Comparison of ENCODE assay signal across 11 cellular contexts in genomic region chrX:101429934-101430333, GRCh38. TPM values are rescaled to one million over a fixed set of nuclear protein-coding genes. Genes with fewer than 3 reads are reported as not detected.
A peak's percentile ranks its signal among the peaks of the same experiment; 100 is the strongest.
DNase-seq lines count a peak whose midpoint lies in the region; ATAC-seq and TF ChIP-seq lines count a peak whose summit lies in the region.
"Had no signal": no experiment of that assay in that cellular context is flagged by ENCODE, and none has a peak within 500 bp of the region (broad histone marks: within the 10 kb centered on the region; RNA-seq: fewer than 3 reads in every experiment).

No MANE protein-coding gene starts in this region.

- TF ChIP-seq CTCF in coronary artery (IDR thresholded peaks at IDR 0.05): no peak
- TF ChIP-seq CTCF in glutamatergic neuron (IDR thresholded peaks at IDR 0.05; ENCODE audit: partially characterized antibody, unreplicated experiment): no peak

- H3K27ac ChIP-seq in coronary artery: no peak overlapping the region
- H3K27ac ChIP-seq: KMS-11 had no signal

- peak overlapping the region in 1 of 2 donors; percentile 72 for H3K27ac Mint-ChIP-seq in activated naive CD4-positive, alpha-beta T cell treated with anti-CD3 and anti-CD28 coated beads, Interleukin-2, amount 50 U/mL, for 72 hours
- H3K27ac Mint-ChIP-seq in activated naive CD8-positive, alpha-beta T cell treated with anti-CD3 and anti-CD28 coated beads for 36 hours: peak overlapping the region; percentile 23
- H3K27ac Mint-ChIP-seq in glutamatergic neuron (ENCODE audit: unreplicated experiment): no peak overlapping the region

- no peaks in the 10 kb centered on the region for H3K27me3 Mint-ChIP-seq in activated naive CD8-positive, alpha-beta T cell treated with anti-CD3 and anti-CD28 coated beads for 36 hours
- H3K27me3 Mint-ChIP-seq in glutamatergic neuron (ENCODE audit: unreplicated experiment): no peaks in the 10 kb centered on the region

- no peak for DNase-seq in activated naive CD4-positive, alpha-beta T cell treated with anti-CD3 and anti-CD28 coated beads, Interleukin-2, amount 50 U/mL, for 72 hours (ENCODE audit: low spot score in 2 of 2)
- no peak for DNase-seq in activated naive CD4-positive, alpha-beta T cell (lab: John Stamatoyannopoulos, UW)
- DNase-seq in activated naive CD8-positive, alpha-beta T cell treated with anti-CD3 and anti-CD28 coated beads for 36 hours: no peak
- DNase-seq in coronary artery (ENCODE audit: low spot score) (no peak), glutamatergic neuron (no peak), NCI-H2107 treated with DMSO at 0.1 percent for 48 hours (lab: John Stamatoyannopoulos, UW; ENCODE audit: unreplicated experiment) (no peak)
- DNase-seq: activated effector memory CD4-positive, alpha-beta T cell treated with Interleukin-2 at 50 U/mL for 16 hours had no signal

- peaks cover 11 to 24% of the 10 kb centered on the region in 2 donors for H3K36me3 Mint-ChIP-seq in activated naive CD4-positive, alpha-beta T cell treated with anti-CD3 and anti-CD28 coated beads, Interleukin-2, amount 50 U/mL, for 72 hours
- H3K36me3 Mint-ChIP-seq in activated naive CD8-positive, alpha-beta T cell treated with anti-CD3 and anti-CD28 coated beads for 36 hours: peaks cover 40% of the 10 kb centered on the region
- no peaks in the 10 kb centered on the region for H3K36me3 Mint-ChIP-seq in glutamatergic neuron (ENCODE audit: unreplicated experiment)

- H3K4me3 Mint-ChIP-seq in activated naive CD8-positive, alpha-beta T cell treated with anti-CD3 and anti-CD28 coated beads for 36 hours: no peak overlapping the region
- H3K4me3 Mint-ChIP-seq in glutamatergic neuron (ENCODE audit: unreplicated experiment): no peak overlapping the region

- ATAC-seq in activated naive CD4-positive, alpha-beta T cell treated with anti-CD3 and anti-CD28 coated beads, Interleukin-2, amount 50 U/mL, for 72 hours: peak; percentile 53 to 96
- ATAC-seq in HG03039 (IDR thresholded peaks at IDR 0.05; ENCODE audit: unreplicated experiment): peak; percentile 64
- no peak for ATAC-seq in GM18520 (IDR thresholded peaks at IDR 0.05; ENCODE audit: unreplicated experiment)

- H3K4me3 ChIP-seq in coronary artery: no peak overlapping the region

- peaks cover 10% of the 10 kb centered on the region for H3K4me1 Mint-ChIP-seq in activated naive CD8-positive, alpha-beta T cell treated with anti-CD3 and anti-CD28 coated beads for 36 hours
- no peaks in the 10 kb centered on the region for H3K4me1 Mint-ChIP-seq in glutamatergic neuron (ENCODE audit: low read depth, unreplicated experiment)

- H3K9me3 Mint-ChIP-seq in activated naive CD4-positive, alpha-beta T cell treated with anti-CD3 and anti-CD28 coated beads, Interleukin-2, amount 50 U/mL, for 72 hours: peaks cover 0 to 3% of the 10 kb centered on the region in 2 donors
- H3K9me3 Mint-ChIP-seq in activated naive CD8-positive, alpha-beta T cell treated with anti-CD3 and anti-CD28 coated beads for 36 hours: no peaks in the 10 kb centered on the region
- peaks cover 2% of the 10 kb centered on the region for H3K9me3 Mint-ChIP-seq in glutamatergic neuron (ENCODE audit: unreplicated experiment)

RNA-seq across cellular contexts. Expression of gene HNRNPH2, which starts 21.9 kb away (rescaled TPM):
- total RNA-seq in activated naive CD4-positive, alpha-beta T cell treated with anti-CD3 and anti-CD28 coated beads, Interleukin-2, amount 50 U/mL, for 72 hours: 10 to 100 TPM; 27.8 to 30.9 TPM
- total RNA-seq in activated naive CD8-positive, alpha-beta T cell treated with anti-CD3 and anti-CD28 coated beads for 36 hours: 10 to 100 TPM; 19.2 to 19.3 TPM
- 67.7 TPM for total RNA-seq in glutamatergic neuron (ENCODE audit: unreplicated experiment)

RNA-seq across cellular contexts. Expression of gene GLA, which starts 22.2 kb away (rescaled TPM):
- 10 to 100 TPM; 63.8 to 98.2 TPM for total RNA-seq in activated naive CD4-positive, alpha-beta T cell treated with anti-CD3 and anti-CD28 coated beads, Interleukin-2, amount 50 U/mL, for 72 hours
- 10 to 100 TPM; 51.3 to 56.3 TPM for total RNA-seq in activated naive CD8-positive, alpha-beta T cell treated with anti-CD3 and anti-CD28 coated beads for 36 hours
- total RNA-seq in glutamatergic neuron (ENCODE audit: unreplicated experiment): 29.4 TPM

RNA-seq across cellular contexts. Expression of gene RPL36A, which starts 39.1 kb away (rescaled TPM):
- total RNA-seq in activated naive CD4-positive, alpha-beta T cell treated with anti-CD3 and anti-CD28 coated beads, Interleukin-2, amount 50 U/mL, for 72 hours: 100 to 1,000 TPM; 236 to 271 TPM
- total RNA-seq in activated naive CD8-positive, alpha-beta T cell treated with anti-CD3 and anti-CD28 coated beads for 36 hours: 100 to 1,000 TPM; 329 to 361 TPM
- total RNA-seq in glutamatergic neuron (ENCODE audit: unreplicated experiment): 147 TPM

RNA-seq across cellular contexts. Expression of gene BTK, which starts 43.9 kb away (rescaled TPM):
- under 1 TPM; 0.19 to 0.41 TPM for total RNA-seq in activated naive CD4-positive, alpha-beta T cell treated with anti-CD3 and anti-CD28 coated beads, Interleukin-2, amount 50 U/mL, for 72 hours
- total RNA-seq in activated naive CD8-positive, alpha-beta T cell treated with anti-CD3 and anti-CD28 coated beads for 36 hours: 1 to 10 TPM in 1 of 2 experiments, under 1 TPM in 1; 0.85 to 1.1 TPM
- total RNA-seq in glutamatergic neuron (ENCODE audit: unreplicated experiment): 1.1 TPM
- total RNA-seq: glomerular endothelial cell had no signal

RNA-seq across cellular contexts. Expression of gene ARMCX4, which starts 55.3 kb away (rescaled TPM):
- total RNA-seq in activated naive CD4-positive, alpha-beta T cell treated with anti-CD3 and anti-CD28 coated beads, Interleukin-2, amount 50 U/mL, for 72 hours: 1 to 10 TPM; 7.2 to 7.6 TPM
- total RNA-seq in activated naive CD8-positive, alpha-beta T cell treated with anti-CD3 and anti-CD28 coated beads for 36 hours: 1 to 10 TPM; 5.5 to 6.8 TPM
- 22.1 TPM for total RNA-seq in glutamatergic neuron (ENCODE audit: unreplicated experiment)
